In the genomic region with DNA sequence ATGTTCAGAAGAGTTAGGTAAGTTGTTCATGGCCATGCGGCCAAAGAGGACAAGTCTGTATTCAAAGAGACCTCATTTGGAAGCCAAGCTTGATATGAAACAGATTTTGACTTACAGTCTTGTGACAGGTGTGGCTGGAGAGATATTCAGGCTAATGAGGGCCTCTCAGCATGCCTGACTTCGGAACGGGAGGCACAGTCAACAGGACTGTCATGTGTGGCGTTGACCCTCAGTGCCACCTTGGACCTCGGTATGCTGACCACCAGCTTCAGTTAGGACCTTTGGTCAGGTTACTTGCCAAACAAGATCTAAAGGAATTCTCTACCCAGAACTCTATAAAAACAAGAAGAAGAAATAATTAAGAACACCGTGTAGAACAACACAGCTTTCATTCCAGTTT, we compare ENCODE assay signal across 18 cellular contexts.
"Had no signal": no experiment of that assay in that cellular context is flagged by ENCODE, and none has a peak within 500 bp of the region (broad histone marks: within the 10 kb centered on the region; RNA-seq: fewer than 3 reads in every experiment).

No MANE protein-coding gene starts in this region.

- H3K4me1 ChIP-seq: foreskin keratinocyte, heart left ventricle, left lung, lower lobe of right lung had no signal

- H3K4me3 Mint-ChIP-seq: memory B cell had no signal

- H3K9me3 Mint-ChIP-seq: memory B cell had no signal

- DNase-seq: dermis blood vessel endothelial cell; dorsolateral prefrontal cortex; effector CD4-positive, alpha-beta T cell; effector memory CD4-positive, alpha-beta T cell; foreskin keratinocyte; heart left ventricle; hypothalamus; left cardiac atrium; left lung; left ventricle myocardium superior; lower lobe of right lung; mesendoderm; mucosa of descending colon had no signal

- H3K4me3 ChIP-seq: coronary artery, dorsolateral prefrontal cortex, esophagus muscularis mucosa, gastroesophageal sphincter, heart left ventricle, hepatocyte, left lung, lower lobe of right lung, mucosa of descending colon had no signal

- H3K27me3 ChIP-seq: dorsolateral prefrontal cortex, esophagus muscularis mucosa, foreskin keratinocyte, gastroesophageal sphincter, heart left ventricle, hepatocyte, left lung had no signal

- H3K9me3 ChIP-seq: esophagus muscularis mucosa, gastroesophageal sphincter, heart left ventricle, left lung, lower lobe of right lung, mucosa of descending colon had no signal

- ATAC-seq: foreskin keratinocyte, gastroesophageal sphincter, heart left ventricle, left cardiac atrium, left lung, left ventricle myocardium superior, lower lobe of right lung had no signal

- H3K27ac Mint-ChIP-seq: memory B cell had no signal

- H3K27me3 Mint-ChIP-seq: memory B cell had no signal

- H3K4me2 ChIP-seq: hepatocyte had no signal

- H3K36me3 ChIP-seq: esophagus muscularis mucosa, gastroesophageal sphincter, heart left ventricle, left lung, lower lobe of right lung had no signal

- H3K27ac ChIP-seq: coronary artery, dorsolateral prefrontal cortex, esophagus muscularis mucosa, foreskin keratinocyte, gastroesophageal sphincter, heart left ventricle, hepatocyte, left lung, lower lobe of right lung had no signal

- H3K4me1 Mint-ChIP-seq: memory B cell had no signal

- H3K36me3 Mint-ChIP-seq: memory B cell had no signal

- H3K79me2 ChIP-seq: hepatocyte had no signal

- H2AFZ ChIP-seq: hepatocyte had no signal
